ENCODE assay signal across 9 cellular contexts in genomic region chr2:127811922-127812321, GRCh38. TPM values are rescaled to one million over a fixed set of nuclear protein-coding genes. Genes with fewer than 3 reads are reported as not detected.
DNase-seq lines count a peak whose midpoint lies in the region; ATAC-seq and TF ChIP-seq lines count a peak whose summit lies in the region.
"Had no signal": no experiment of that assay in that cellular context is flagged by ENCODE, and none has a peak within 500 bp of the region (broad histone marks: within the 10 kb centered on the region; RNA-seq: fewer than 3 reads in every experiment).

No MANE protein-coding gene starts in this region.

- H3K9me3 ChIP-seq in hepatocyte (ENCODE audit: low read depth) (no peaks in the 10 kb centered on the region), smooth muscle cell (replicated peaks; ENCODE audit: low read depth) (no peaks in the 10 kb centered on the region)

- H3K27ac ChIP-seq in VCaP (peak overlapping the region; percentile 97), hepatocyte (peak overlapping the region; percentile 98), smooth muscle cell (ENCODE audit: low read depth) (no peak overlapping the region)

- no peak for DNase-seq in activated CD4-positive, alpha-beta T cell treated with anti-CD3 and anti-CD28 coated beads, Interleukin-2, amount 10 ng/mL, durations not matched to agents 24 days and 14 days
- DNase-seq in activated CD4-positive, alpha-beta T cell treated with anti-CD3 and anti-CD28 coated beads, Interleukin-2, amount 50 U/mL, for 4 hours = no peak
- no peak for DNase-seq in hepatocyte (ENCODE audit: low spot score)
- no peak for DNase-seq in smooth muscle cell (lab: John Stamatoyannopoulos, UW; ENCODE audit: unreplicated experiment)
- no peak for DNase-seq in stimulated activated CD4-positive, alpha-beta T cell treated with anti-CD3 and anti-CD28 coated beads, Interleukin-2, amount 100 ng/mL, for 24 hours
- DNase-seq: T-helper 9 cell had no signal

- no peaks in the 10 kb centered on the region for H3K9me2 ChIP-seq in hepatocyte (replicated peaks; ENCODE audit: insufficient read depth)

- H3F3A ChIP-seq in smooth muscle cell (ENCODE audit: low read depth) = peaks cover 6% of the 10 kb centered on the region

- H3K4me2 ChIP-seq in hepatocyte (peak overlapping the region; percentile 85), smooth muscle cell (peak overlapping the region; percentile 93)

- intact Hi-C loops in activated CD4-positive, alpha-beta T cell treated with anti-CD3 and anti-CD28 coated beads, Interleukin-2, amount 10 ng/mL, durations not matched to agents 24 days and 14 days (cut with micrococcal nuclease) = loop anchor here (1.0 to 5.0 kb wide), 7 partner anchors 18 to 425 kb away; partner anchors contain the start of genes IWS1, MAP3K2, POLR2D and SFT2D3

- H3K27me3 ChIP-seq in hepatocyte = no peaks in the 10 kb centered on the region
- no peaks in the 10 kb centered on the region for H3K27me3 ChIP-seq in smooth muscle cell (ENCODE audit: low read depth)

- peaks cover 23% of the 10 kb centered on the region for H3K4me1 ChIP-seq in hepatocyte (ENCODE audit: insufficient read depth)
- H3K4me1 ChIP-seq in smooth muscle cell (ENCODE audit: low read depth) = peaks cover 17% of the 10 kb centered on the region

- H3K36me3 ChIP-seq in hepatocyte (replicated peaks; ENCODE audit: insufficient read depth, low read depth) (no peaks in the 10 kb centered on the region), smooth muscle cell (ENCODE audit: low read depth) (no peaks in the 10 kb centered on the region)

- no peak for ATAC-seq in HG03571 (IDR thresholded peaks at IDR 0.05; ENCODE audit: unreplicated experiment)
- ATAC-seq in HG02870 (IDR thresholded peaks at IDR 0.05; ENCODE audit: unreplicated experiment) = no peak

- TF ChIP-seq CTCF in VCaP (conservative IDR thresholded peaks at IDR 0.05) (no peak), hepatocyte (IDR thresholded peaks at IDR 0.05; ENCODE audit: poor library complexity) (no peak), smooth muscle cell (IDR thresholded peaks at IDR 0.05; ENCODE audit: borderline replicate concordance, insufficient read depth, poor library complexity, severe bottlenecking) (no peak)

- H3K4me1 Mint-ChIP-seq in activated CD4-positive, alpha-beta T cell treated with anti-CD3 and anti-CD28 coated beads, Interleukin-2, amount 10 ng/mL, durations not matched to agents 24 days and 14 days = peaks cover 29% of the 10 kb centered on the region

- H3K79me2 ChIP-seq in hepatocyte (peaks cover 39% of the 10 kb centered on the region), smooth muscle cell (ENCODE audit: low read depth) (peaks cover 39% of the 10 kb centered on the region)

- no peaks in the 10 kb centered on the region for H3K9me3 Mint-ChIP-seq in activated CD4-positive, alpha-beta T cell treated with anti-CD3 and anti-CD28 coated beads, Interleukin-2, amount 10 ng/mL, durations not matched to agents 24 days and 14 days

- peak overlapping the region; percentile 58 for H3K27ac Mint-ChIP-seq in activated CD4-positive, alpha-beta T cell treated with anti-CD3 and anti-CD28 coated beads, Interleukin-2, amount 10 ng/mL, durations not matched to agents 24 days and 14 days

- 95% methylated on average over 13 of the region's 13 CpGs for WGBS in hepatocyte (ENCODE audit: low lambda C conversion rate, missing lambda C conversion rate)
- WGBS in smooth muscle cell (ENCODE audit: low lambda C conversion rate) = 92% methylated on average over 13 of the region's 13 CpGs

- peaks cover 16% of the 10 kb centered on the region for H3K36me3 Mint-ChIP-seq in activated CD4-positive, alpha-beta T cell treated with anti-CD3 and anti-CD28 coated beads, Interleukin-2, amount 10 ng/mL, durations not matched to agents 24 days and 14 days (ENCODE audit: low read depth)

- H3K4me3 ChIP-seq in hepatocyte (peak overlapping the region; percentile 56), smooth muscle cell (peak overlapping the region; percentile 89)

- peak overlapping the region; percentile 86 for H3K4me3 Mint-ChIP-seq in activated CD4-positive, alpha-beta T cell treated with anti-CD3 and anti-CD28 coated beads, Interleukin-2, amount 10 ng/mL, durations not matched to agents 24 days and 14 days

- H2AFZ ChIP-seq in hepatocyte (peak overlapping the region; percentile 60), smooth muscle cell (ENCODE audit: low read depth) (peak overlapping the region; percentile 99)

- peaks cover 4% of the 10 kb centered on the region for H3K27me3 Mint-ChIP-seq in activated CD4-positive, alpha-beta T cell treated with anti-CD3 and anti-CD28 coated beads, Interleukin-2, amount 10 ng/mL, durations not matched to agents 24 days and 14 days

- no peak overlapping the region for H3K9ac ChIP-seq in smooth muscle cell (ENCODE audit: low read depth)

- H4K20me1 ChIP-seq in hepatocyte (ENCODE audit: insufficient read depth, poor library complexity, severe bottlenecking) (peaks cover 31% of the 10 kb centered on the region), smooth muscle cell (ENCODE audit: low read depth) (peaks cover 30% of the 10 kb centered on the region)

RNA-seq across cellular contexts. Expression of gene WDR33, which starts 1.0 kb away (rescaled TPM):
- total RNA-seq in activated CD4-positive, alpha-beta T cell treated with anti-CD3 and anti-CD28 coated beads, Interleukin-2, amount 10 ng/mL, durations not matched to agents 24 days and 14 days = 76.7 and 79.5 TPM in 2 replicates
- 36.2 and 47.5 TPM in 2 replicates for total RNA-seq in hepatocyte
- polyA plus RNA-seq in hepatocyte = 33.5 and 43.3 TPM in 2 replicates
- total RNA-seq in smooth muscle cell = 30.4 and 39.0 TPM in 2 replicates
- 43.3 and 43.7 TPM in 2 replicates for polyA plus RNA-seq in smooth muscle cell

RNA-seq across cellular contexts. Expression of gene POLR2D, which starts 46.0 kb away (rescaled TPM):
- 77.5 and 80.4 TPM in 2 replicates for total RNA-seq in activated CD4-positive, alpha-beta T cell treated with anti-CD3 and anti-CD28 coated beads, Interleukin-2, amount 10 ng/mL, durations not matched to agents 24 days and 14 days
- total RNA-seq in hepatocyte (19.9 and 25.2 TPM in 2 replicates), smooth muscle cell (11.4 and 13.4 TPM in 2 replicates)
- polyA plus RNA-seq in hepatocyte (22.0 and 31.4 TPM in 2 replicates), smooth muscle cell (25.4 and 25.8 TPM in 2 replicates)
